ENCODE assay signal across 9 cellular contexts in the genomic region with DNA sequence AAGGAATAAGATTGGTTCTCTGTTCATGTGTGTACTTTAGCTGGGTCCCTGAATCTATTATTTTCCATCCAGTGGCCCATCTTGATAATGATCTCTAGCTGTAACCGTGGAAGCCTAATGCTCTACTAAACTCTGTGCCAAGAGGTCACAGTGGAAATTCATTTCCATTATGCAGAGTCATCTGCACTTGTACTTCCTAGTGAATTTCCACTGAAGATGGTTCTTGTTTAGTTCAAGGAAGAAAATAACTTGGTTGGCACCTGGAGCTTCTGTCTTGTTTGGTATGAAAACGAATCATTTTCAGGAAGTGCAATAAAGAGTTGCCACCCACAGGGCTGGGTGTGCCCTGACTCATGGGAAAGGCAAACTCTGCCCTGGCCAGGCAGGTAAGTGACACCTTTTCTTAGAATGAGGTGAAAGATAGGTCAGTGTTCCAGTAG. TPM values are rescaled to one million over a fixed set of nuclear protein-coding genes. Genes with fewer than 3 reads are reported as not detected.
DNase-seq lines count a peak whose midpoint lies in the region; ATAC-seq, FAIRE-seq and TF ChIP-seq lines count a peak whose summit lies in the region.
"Had no signal": no experiment of that assay in that cellular context is flagged by ENCODE, and none has a peak within 500 bp of the region (broad histone marks: within the 10 kb centered on the region; RNA-seq: fewer than 3 reads in every experiment).

No MANE protein-coding gene starts in this region.

- H3K23ac ChIP-seq in trophoblast cell (ENCODE audit: low read length), result no peak overlapping the region

- peak; percentile 75 for ATAC-seq in RWPE2 (ENCODE audit: low read depth)
- ATAC-seq in GM19467 (IDR thresholded peaks at IDR 0.05; ENCODE audit: unreplicated experiment), result no peak
- ATAC-seq in GM19324 (IDR thresholded peaks at IDR 0.05; ENCODE audit: low FRiP score, unreplicated experiment), result no peak

- H2AFZ ChIP-seq in trophoblast cell (ENCODE audit: insufficient read depth, low read length, poor library complexity), result no peak overlapping the region

- no peak overlapping the region for H2BK120ac ChIP-seq in trophoblast cell (ENCODE audit: insufficient read depth, low read length, poor library complexity)

- peaks cover 5% of the 10 kb centered on the region for H3K79me2 ChIP-seq in trophoblast cell (ENCODE audit: control insufficient read depth, insufficient read depth, low read length, poor library complexity)

- H3K14ac ChIP-seq in trophoblast cell (ENCODE audit: low read length), result no peak overlapping the region

- H4K91ac ChIP-seq in trophoblast cell (ENCODE audit: low read depth, low read length), result no peak overlapping the region

- no peak overlapping the region for H2BK5ac ChIP-seq in trophoblast cell (ENCODE audit: low read depth, low read length, poor library complexity)

- TF ChIP-seq CTCF in RWPE2 (IDR thresholded peaks at IDR 0.05; ENCODE audit: poor library complexity, severe bottlenecking), result no peak

- H3K9me3 ChIP-seq in RWPE2 (ENCODE audit: severe bottlenecking), result no peaks in the 10 kb centered on the region
- no peaks in the 10 kb centered on the region for H3K9me3 ChIP-seq in duodenal mucosa (ENCODE audit: control insufficient read depth in 1 of 2, low read length in 2 of 2)
- H3K9me3 ChIP-seq in trophoblast cell (ENCODE audit: insufficient read depth, low read depth, low read length), result no peaks in the 10 kb centered on the region

- no peak overlapping the region for H4K8ac ChIP-seq in trophoblast cell (ENCODE audit: low read depth, low read length)

- H3K4me3 ChIP-seq in RWPE2 (ENCODE audit: severe bottlenecking), result no peak overlapping the region
- H3K4me3 ChIP-seq in duodenal mucosa (ENCODE audit: low read depth in 1 of 2, low read length in 2 of 2), result no peak overlapping the region
- no peak overlapping the region for H3K4me3 ChIP-seq in trophoblast cell (ENCODE audit: low read depth, low read length)

- no peak for DNase-seq in H54 (ENCODE audit: insufficient read length, low spot score)
- DNase-seq in RWPE2 (ENCODE audit: low spot score), result no peak
- DNase-seq in trophoblast cell, result peak in 1 of 2 donors; percentile 16
- no peak for DNase-seq in DMS114 treated with DMSO at 0.1 percent for 48 hours (lab: John Stamatoyannopoulos, UW; ENCODE audit: unreplicated experiment)
- DNase-seq in OCI-M2 (lab: John Stamatoyannopoulos, UW; ENCODE audit: unreplicated experiment), result no peak

- peak overlapping the region; percentile 29 for H3K4ac ChIP-seq in trophoblast cell (ENCODE audit: low read depth, low read length)

- no peaks in the 10 kb centered on the region for H3K36me3 ChIP-seq in RWPE2 (ENCODE audit: low read depth)
- H3K36me3 ChIP-seq in duodenal mucosa (ENCODE audit: control insufficient read depth in 1 of 2, insufficient read depth in 2 of 2, low read length in 2 of 2), result no peaks in the 10 kb centered on the region
- no peaks in the 10 kb centered on the region for H3K36me3 ChIP-seq in trophoblast cell (ENCODE audit: control insufficient read depth in 1 of 2, insufficient read depth in 2 of 2, low read length in 2 of 2)

- TF ChIP-seq POLR2A in H54 (IDR thresholded peaks at IDR 0.05; ENCODE audit: low read depth, low read length), result no peak

- no peaks in the 10 kb centered on the region for H3K79me1 ChIP-seq in trophoblast cell (ENCODE audit: low read length)

- FAIRE-seq in H54 (lab: Jason Lieb, UNC), result peak; percentile 20
- FAIRE-seq: GM12892 had no signal

- no peak overlapping the region for H4K12ac ChIP-seq in trophoblast cell (ENCODE audit: low read depth, low read length)

- no peak overlapping the region for H2BK12ac ChIP-seq in trophoblast cell (ENCODE audit: low read length)

- H3K4me1 ChIP-seq in RWPE2 (ENCODE audit: insufficient read depth, poor library complexity, severe bottlenecking), result peaks cover 7% of the 10 kb centered on the region
- peaks cover 67 to 68% of the 10 kb centered on the region in 2 donors for H3K4me1 ChIP-seq in duodenal mucosa (ENCODE audit: control insufficient read depth in 1 of 2, insufficient read depth in 2 of 2, low read length in 2 of 2)
- peaks cover 0 to 5% of the 10 kb centered on the region in 2 experiments for H3K4me1 ChIP-seq in trophoblast cell (ENCODE audit: control insufficient read depth in 1 of 2, insufficient read depth in 2 of 2, low read length in 2 of 2)

- no peak overlapping the region for H3K4me2 ChIP-seq in trophoblast cell (ENCODE audit: low read length)

- no peak overlapping the region for H3K18ac ChIP-seq in trophoblast cell (ENCODE audit: low read length)

- H2AK5ac ChIP-seq in trophoblast cell (ENCODE audit: low read length), result no peak overlapping the region

- no peak overlapping the region for H3K9ac ChIP-seq in duodenal mucosa (ENCODE audit: low read depth in 1 of 2, low read length in 2 of 2)
- no peak overlapping the region for H3K9ac ChIP-seq in trophoblast cell (ENCODE audit: low read length)

- H3K27me3 ChIP-seq in RWPE2 (ENCODE audit: insufficient read depth, poor library complexity, severe bottlenecking), result no peaks in the 10 kb centered on the region
- no peaks in the 10 kb centered on the region for H3K27me3 ChIP-seq in duodenal mucosa (ENCODE audit: control insufficient read depth in 1 of 2, insufficient read depth in 2 of 2, low read length in 2 of 2)
- no peaks in the 10 kb centered on the region for H3K27me3 ChIP-seq in trophoblast cell (ENCODE audit: insufficient read depth, low read length)

- H3K27ac ChIP-seq in RWPE2 (ENCODE audit: poor library complexity, severe bottlenecking) (no peak overlapping the region), duodenal mucosa (ENCODE audit: low read depth, low read length) (peak overlapping the region; percentile 34), trophoblast cell (ENCODE audit: low read depth, low read length) (no peak overlapping the region)

- no CpG with 5 or more reads among the region's 2 CpGs for WGBS in trophoblast cell (ENCODE audit: extremely low coverage, insufficient coverage, insufficient read length)

RNA-seq across cellular contexts. Expression of a gene that starts 10.3 kb away (rescaled TPM):
- polyA plus RNA-seq in trophoblast cell (2013), result 29.2 and 30.6 TPM in 2 replicates
